ENCODE assay signal across 9 cellular contexts in the genomic region with DNA sequence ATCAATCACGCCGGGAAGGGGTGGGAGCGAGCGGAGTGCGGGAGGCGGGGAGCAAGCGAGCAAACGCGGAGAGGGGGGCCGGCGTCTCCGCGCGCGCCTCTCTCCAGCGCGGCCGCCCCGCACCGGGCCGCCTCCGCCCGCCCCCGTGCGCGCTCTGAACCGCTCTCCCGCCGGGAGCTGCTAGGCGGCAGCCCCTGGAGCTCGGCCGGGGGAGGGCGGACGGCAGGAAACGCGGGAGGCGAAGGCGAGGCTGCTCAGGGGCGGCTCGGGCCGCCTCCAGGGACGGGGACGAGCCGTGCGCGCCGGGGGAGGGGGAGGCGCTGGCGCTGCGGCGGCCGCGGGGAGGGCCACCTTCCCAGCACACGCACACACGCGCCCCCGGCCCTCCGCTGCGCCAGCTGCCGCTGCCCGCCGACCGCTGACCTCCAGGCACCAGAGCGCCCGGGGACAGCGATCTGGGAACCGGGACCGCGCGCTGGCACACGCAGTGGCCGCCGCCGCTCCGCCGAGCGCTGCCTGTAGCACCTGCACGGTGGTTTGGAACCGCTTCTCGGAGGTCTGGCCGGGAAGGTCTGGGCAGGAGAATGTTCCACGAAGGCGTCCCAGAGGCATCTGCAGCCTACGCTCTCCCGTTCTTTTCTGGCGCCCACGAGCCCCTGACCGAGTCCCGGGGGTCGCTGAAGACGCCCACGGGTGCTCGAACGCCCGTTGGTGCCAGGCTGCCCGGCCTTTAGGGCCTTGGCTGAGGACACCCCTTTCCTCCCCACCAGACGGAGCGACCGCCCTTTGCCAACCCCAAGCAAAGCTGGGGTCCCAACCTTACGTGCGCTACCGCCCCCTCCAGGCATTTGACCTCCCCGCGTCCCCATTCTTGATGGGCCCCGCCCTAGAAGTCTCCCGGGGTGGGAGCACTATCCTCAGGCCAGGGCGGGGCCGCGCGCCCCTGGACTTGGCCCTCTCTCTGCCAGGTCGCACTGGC. TPM values are rescaled to one million over a fixed set of nuclear protein-coding genes. Genes with fewer than 3 reads are reported as not detected.
DNase-seq lines count a peak whose midpoint lies in the region; ATAC-seq, FAIRE-seq and TF ChIP-seq lines count a peak whose summit lies in the region.
"Had no signal": no experiment of that assay in that cellular context is flagged by ENCODE, and none has a peak within 500 bp of the region (broad histone marks: within the 10 kb centered on the region; RNA-seq: fewer than 3 reads in every experiment).

GABBR2 (minus strand) TSS at position 3 of the 979 bp plus-strand sequence. CDS start 198 bp downstream, outside the sequence.

- 11% methylated on average over 44 of the region's 111 CpGs for WGBS in K562 (ENCODE audit: insufficient coverage, low coverage, missing lambda C conversion rate)
- 3 to 4% methylated on average over 64 to 111 of the region's 111 CpGs for WGBS in lung, 2 donors

- no peak for TF ChIP-seq EP300 in K562 (IDR thresholded peaks at IDR 0.05; ENCODE audit: low read length)

- H3K27ac Mint-ChIP-seq in natural killer cell treated with Interleukin-12 subunit alpha and Interleukin-12 subunit beta and Interleukin-15 and Interleukin-18, amount 100 ng/mL, for 72 hours = no peak within 1 kb of the TSS
- H3K27ac Mint-ChIP-seq in natural killer cell = no peak within 1 kb of the TSS

- POLR2A ChIA-PET in K562 (lab: Yijun Ruan, JAX) = no interaction called here

- no peak within 1 kb of the TSS; the same call in 1 of the 2 replicates for H3K4me2 ChIP-seq in K562 (ENCODE audit: insufficient read depth, low read length)

- ATAC-seq in natural killer cell treated with Interleukin-12 subunit alpha and Interleukin-12 subunit beta and Interleukin-15 and Interleukin-18, amount 100 ng/mL, for 72 hours = peak in 1 of 2 donors; percentile 31
- ATAC-seq in natural killer cell (no peak), K562 (peak; percentile 50), lung (ENCODE audit: insufficient read depth, low FRiP score) (no peak), GM21717 (IDR thresholded peaks at IDR 0.05; ENCODE audit: unreplicated experiment) (no peak), HG03521 (IDR thresholded peaks at IDR 0.05; ENCODE audit: unreplicated experiment) (no peak)

- H3K36me3 ChIP-seq in K562 (ENCODE audit: control insufficient read depth, insufficient read depth, low read length) = no peaks in the 10 kb centered on the region
- no peaks in the 10 kb centered on the region for H3K36me3 ChIP-seq in lung (ENCODE audit: control insufficient read depth in 2 of 2, insufficient read depth in 2 of 2, low read length in 2 of 2)

- H2AFZ ChIP-seq in K562 (ENCODE audit: low read depth, low read length) = no peak within 1 kb of the TSS; the same call in 1 of the 2 replicates

- H3K36me3 Mint-ChIP-seq in natural killer cell treated with Interleukin-12 subunit alpha and Interleukin-12 subunit beta and Interleukin-15 and Interleukin-18, amount 100 ng/mL, for 72 hours = no peaks in the 10 kb centered on the region
- no peaks in the 10 kb centered on the region for H3K36me3 Mint-ChIP-seq in natural killer cell

- no peak within 1 kb of the TSS for H3K27ac ChIP-seq in K562 (ENCODE audit: extremely low read depth, low read depth, low read length)
- no peak within 1 kb of the TSS for H3K27ac ChIP-seq in lung (ENCODE audit: low read depth in 1 of 2, low read length in 1 of 2)

- no peak for FAIRE-seq in K562 (lab: Jason Lieb, UNC)
- FAIRE-seq: TTC549 had no signal

- intact Hi-C loops in natural killer cell (cut with micrococcal nuclease) (no loop called here), K562 (cut with micrococcal nuclease) (no loop called here)

- DNase-seq in natural killer cell treated with Interleukin-12 subunit alpha and Interleukin-12 subunit beta and Interleukin-15 and Interleukin-18, amount 100 ng/mL, for 72 hours (ENCODE audit: low spot score) = peak; percentile 56
- no peak for DNase-seq in natural killer cell
- DNase-seq in K562 (ENCODE audit: extremely low read depth in 1 of 4, low spot score in 3 of 4) = peak in 3 of 4 experiments; percentile 25 to 62 (median 62)
- no peak for DNase-seq in lung (ENCODE audit: low spot score)
- no peak for DNase-seq in HuH-7 (ENCODE audit: low spot score)
- no peak for DNase-seq in amniotic stem cell (lab: John Stamatoyannopoulos, UW)

- BruUV-seq in K562 (replicated peaks; lab: Mats Ljungman, UMichigan) = no TSS peak

- H3K4me3 ChIP-seq in K562 = peak within 1 kb of the TSS; percentile 31
- H3K4me3 ChIP-seq in lung = peak within 1 kb of the TSS; percentile 37

- H3K79me2 ChIP-seq in K562 (ENCODE audit: control insufficient read depth, insufficient read depth, low read length) = no peaks in the 10 kb centered on the region

- TF ChIP-seq POLR2A in K562 (conservative IDR thresholded peaks at IDR 0.05) = no peak

- H3K4me1 ChIP-seq in K562 (replicated peaks in 1 of 2; ENCODE audit: control insufficient read depth in 2 of 2, insufficient read depth in 2 of 2, low read length in 2 of 2) (peaks cover 0 to 31% of the 10 kb centered on the region in 2 experiments; a peak in 3 of 5 replicates), lung (ENCODE audit: control insufficient read depth in 2 of 2, insufficient read depth in 2 of 2, low read length in 2 of 2) (peaks cover 0 to 7% of the 10 kb centered on the region in 2 donors)

- no peak for TF ChIP-seq RAD21 in K562 (CRISPR knock-in tag; conservative IDR thresholded peaks at IDR 0.05 in 1 of 2, IDR thresholded peaks at IDR 0.05 in 1 of 2)

- H3K9me3 Mint-ChIP-seq in natural killer cell treated with Interleukin-12 subunit alpha and Interleukin-12 subunit beta and Interleukin-15 and Interleukin-18, amount 100 ng/mL, for 72 hours = no peaks in the 10 kb centered on the region
- no peaks in the 10 kb centered on the region for H3K9me3 Mint-ChIP-seq in natural killer cell

- H3K27me3 Mint-ChIP-seq in natural killer cell treated with Interleukin-12 subunit alpha and Interleukin-12 subunit beta and Interleukin-15 and Interleukin-18, amount 100 ng/mL, for 72 hours = peaks cover 47 to 56% of the 10 kb centered on the region in 2 donors
- H3K27me3 Mint-ChIP-seq in natural killer cell (ENCODE audit: low read depth in 2 of 2) = peaks cover 39 to 56% of the 10 kb centered on the region in 2 donors

- H3K27me3 ChIP-seq in K562 (ENCODE audit: control insufficient read depth in 2 of 2, insufficient read depth in 2 of 2, low read length in 2 of 2) (peaks cover 21 to 50% of the 10 kb centered on the region in 2 experiments), lung (ENCODE audit: control insufficient read depth, insufficient read depth) (peaks cover 20% of the 10 kb centered on the region)

- peaks cover 0 to 3% of the 10 kb centered on the region in 2 donors for H3K4me1 Mint-ChIP-seq in natural killer cell treated with Interleukin-12 subunit alpha and Interleukin-12 subunit beta and Interleukin-15 and Interleukin-18, amount 100 ng/mL, for 72 hours (ENCODE audit: low read depth in 2 of 2)
- H3K4me1 Mint-ChIP-seq in natural killer cell = no peaks in the 10 kb centered on the region

- H3K9me1 ChIP-seq in K562 (ENCODE audit: control insufficient read depth, insufficient read depth, low read length) = no peaks in the 10 kb centered on the region

- TF ChIP-seq CTCF in natural killer cell (IDR thresholded peaks at IDR 0.05) (no peak), K562 (IDR thresholded peaks at IDR 0.05 in 2 of 3, conservative IDR thresholded peaks at IDR 0.05 in 1 of 3; ENCODE audit: insufficient read depth in 2 of 3, low read depth in 1 of 3, low read length in 3 of 3) (peak in 2 of 3 experiments; percentile 11 to 40; a peak in 3 of 6 replicates), lung (IDR thresholded peaks at IDR 0.05; ENCODE audit: control extremely low read depth, extremely low read depth) (no peak)

- no peaks in the 10 kb centered on the region for H3K9me3 ChIP-seq in K562 (replicated peaks; ENCODE audit: control insufficient read depth, insufficient read depth, low read depth, low read length)
- H3K9me3 ChIP-seq in lung (ENCODE audit: control insufficient read depth in 2 of 2, insufficient read depth in 1 of 2, low read length in 1 of 2) = peaks cover 0 to 10% of the 10 kb centered on the region in 2 donors

- CTCF ChIA-PET in K562 (lab: Yijun Ruan, JAX; ENCODE audit: low intra/inter-chr PET ratio) = no interaction called here

- peaks cover 12% of the 10 kb centered on the region for H4K20me1 ChIP-seq in K562 (replicated peaks; ENCODE audit: control insufficient read depth, insufficient read depth, low read length)

- H3K4me3 Mint-ChIP-seq in natural killer cell treated with Interleukin-12 subunit alpha and Interleukin-12 subunit beta and Interleukin-15 and Interleukin-18, amount 100 ng/mL, for 72 hours = no peak within 1 kb of the TSS
- no peak within 1 kb of the TSS for H3K4me3 Mint-ChIP-seq in natural killer cell

- in situ Hi-C loops in K562 (cut with MboI) = no loop called here

- H3K9ac ChIP-seq in K562 (ENCODE audit: insufficient read depth in 1 of 2, low read depth in 2 of 2, low read length in 2 of 2) = peak within 1 kb of the TSS in 1 of 2 experiments; percentile 52; a peak in 1 of 4 replicates

TF ChIP-seq in K562, 482 proteins besides CTCF, POLR2A, EP300 and RAD21 (continues in another document):
- TF ChIP-seq POLR2G (IDR thresholded peaks at IDR 0.05; ENCODE audit: low read depth, low read length) = 0 out of 2 replicates have a peak, but pooled peaks have one; percentile 3
- TF ChIP-seq MAFG (tag; conservative IDR thresholded peaks at IDR 0.05) = no peak

RNA-seq across cellular contexts. Expression of gene GABBR2, which starts in this region (rescaled TPM):
- total RNA-seq in natural killer cell treated with Interleukin-12 subunit alpha and Interleukin-12 subunit beta and Interleukin-15 and Interleukin-18, amount 100 ng/mL, for 72 hours = not detected
- total RNA-seq in natural killer cell (not detected), K562 (2014; rRNA removed) (0.27 and 0.33 TPM in 2 replicates), K562 (2014; rRNA removed; fragmentation: Illumina TruSeq; extraction: Trizol) (0.18 and 0.29 TPM in 2 replicates), K562 (2015; rRNA removed; fragmentation: Illumina TruSeq; extraction: Trizol) (0.29 and 0.41 TPM in 2 replicates), K562 (2021) (0.42 and 0.47 TPM in 2 replicates), lung (under 1 TPM; 0.40 to 0.61 TPM)
- 3.2 and 3.7 TPM in 2 replicates for total RNA-seq in K562 (2011; cell fraction: chromatin; rRNA removed; ENCODE audit: low replicate concordance)
- total RNA-seq in K562 (2011; cell fraction: nucleolus; rRNA removed) = 1.2 and 1.3 TPM in 2 replicates
- 1.9 and 4.7 TPM in 2 replicates for total RNA-seq in K562 (2011; cell fraction: nucleoplasm; rRNA removed)
- polyA plus RNA-seq in K562 (2011; rRNA removed) (0.27 and 0.32 TPM in 2 replicates), K562 (2014; fragmentation: Illumina TruSeq; extraction: Trizol) (0.36 and 0.53 TPM in 2 replicates), K562 (2014; fragmentation: Nextera tagmentation; extraction: Ambion mirVana) (1 to 10 TPM in 1 of 2 experiments, under 1 TPM in 1; 0.15 to 1.9 TPM), K562 (2014; rRNA removed) (0.32 and 1.1 TPM in 2 replicates), lung (1 to 10 TPM in 1 of 2 donors, under 1 TPM in 1; 0.67 to 1.8 TPM)
- 0.04 and 0.82 TPM in 2 replicates for polyA plus RNA-seq in K562 (2011; cell fraction: cytosol; rRNA removed)
- 0.29 and 0.77 TPM in 2 replicates for polyA plus RNA-seq in K562 (2011; cell fraction: nucleus; rRNA removed)
- 0.40 and 0.44 TPM in 2 replicates for polyA plus RNA-seq in K562 (2012)
- polyA minus RNA-seq in K562 (2011; rRNA and poly(A)+ RNA removed) = 0.30 and 1.1 TPM in 2 replicates
- 0.38 and 2.5 TPM in 2 replicates for polyA minus RNA-seq in K562 (2011; cell fraction: cytosol; rRNA and poly(A)+ RNA removed)
- 1.1 and 1.7 TPM in 2 replicates for polyA minus RNA-seq in K562 (2011; cell fraction: nucleus; rRNA and poly(A)+ RNA removed)

Comparison
In these comparisons a context has a peak if more than half of its experiments do, and no peak if none do; other contexts are left out.
1. Peak in DNase-seq in natural killer cell treated with Interleukin-12 subunit alpha and Interleukin-12 subunit beta and Interleukin-15 and Interleukin-18, amount 100 ng/mL, for 72 hours; RNA of the gene not detected or under 1 TPM.
2. DNase-seq: peak in K562 (3 of 4); none in natural killer cell (single experiment), lung (single experiment), HuH-7 (single experiment) and amniotic stem cell (single experiment).
3. CTCF ChIP-seq: peak in K562 (2 of 3); none in natural killer cell (single experiment) and lung (single experiment).